Comparison of ENCODE assay signal across 16 cellular contexts in genomic region chr7:149075286-149075685, GRCh38. TPM values are rescaled to one million over a fixed set of nuclear protein-coding genes. Genes with fewer than 3 reads are reported as not detected.
A peak's percentile ranks its signal among the peaks of the same experiment; 100 is the strongest.
DNase-seq lines count a peak whose midpoint lies in the region; ATAC-seq and TF ChIP-seq lines count a peak whose summit lies in the region.
"Had no signal": no experiment of that assay in that cellular context is flagged by ENCODE, and none has a peak within 500 bp of the region (broad histone marks: within the 10 kb centered on the region; RNA-seq: fewer than 3 reads in every experiment).

No MANE protein-coding gene starts in this region.

- intact Hi-C loops in MCF 10A (cut with micrococcal nuclease): no loop called here
- intact Hi-C loops in breast epithelium (cut with DNase I; ENCODE audit: low total_unique reads): no loop called here
- intact Hi-C loops in sigmoid colon (cut with DNase I): no loop called here
- intact Hi-C loops in vagina (cut with DNase I): no loop called here

- no peak for ATAC-seq in effector memory CD8-positive, alpha-beta T cell (replicated peaks)

- DNase-seq in MCF 10A (ENCODE audit: unreplicated experiment) (no peak), breast epithelium (ENCODE audit: low spot score in 2 of 2) (no peak), chondrocyte (ENCODE audit: low spot score) (peak; percentile 9), sigmoid colon (peak; percentile 22), vagina (ENCODE audit: extremely low spot score in 2 of 2) (no peak), mucosa of gallbladder (ENCODE audit: low spot score) (no peak), NCI-H2227 (lab: John Stamatoyannopoulos, UW; ENCODE audit: unreplicated experiment) (no peak)
- DNase-seq in effector memory CD8-positive, alpha-beta T cell: no peak
- DNase-seq: 8988T, AML-193, DMS53, GF-D8, HFFc6 had no signal

- H3K4me3 ChIP-seq in breast epithelium (no peak overlapping the region), sigmoid colon (no peak overlapping the region), vagina (no peak overlapping the region)
- H3K4me3 ChIP-seq: BLaER1, HAP-1 had no signal

- 96 to 97% methylated on average over 2 of the region's 2 CpGs for WGBS in sigmoid colon, 2 donors

- no peak for TF ChIP-seq CTCF in MCF 10A (IDR thresholded peaks at IDR 0.05; ENCODE audit: unreplicated experiment)
- TF ChIP-seq CTCF in breast epithelium (IDR thresholded peaks at IDR 0.05): no peak
- TF ChIP-seq CTCF in chondrocyte (IDR thresholded peaks at IDR 0.05): no peak
- TF ChIP-seq CTCF in sigmoid colon (IDR thresholded peaks at IDR 0.05): no peak
- TF ChIP-seq CTCF in vagina (IDR thresholded peaks at IDR 0.05): no peak

- TF ChIP-seq POLR2A in breast epithelium (IDR thresholded peaks at IDR 0.05): no peak
- no peak for TF ChIP-seq POLR2A in sigmoid colon (IDR thresholded peaks at IDR 0.05)
- TF ChIP-seq POLR2A in vagina (IDR thresholded peaks at IDR 0.05): no peak

- H3K27ac ChIP-seq in breast epithelium: peak overlapping the region in 1 of 2 donors; percentile 61
- H3K27ac ChIP-seq in sigmoid colon: no peak overlapping the region
- peak overlapping the region; percentile 4 for H3K27ac ChIP-seq in vagina
- H3K27ac ChIP-seq: BLaER1, HL-60 had no signal

- no peaks in the 10 kb centered on the region for H3K27me3 ChIP-seq in breast epithelium
- no peaks in the 10 kb centered on the region for H3K27me3 ChIP-seq in sigmoid colon
- no peaks in the 10 kb centered on the region for H3K27me3 ChIP-seq in vagina
- H3K27me3 ChIP-seq: BLaER1 had no signal

- peaks cover 24% of the 10 kb centered on the region for H3K36me3 Mint-ChIP-seq in MCF 10A (ENCODE audit: insufficient read depth, unreplicated experiment)
- peaks cover 9% of the 10 kb centered on the region for H3K36me3 Mint-ChIP-seq in chondrocyte (ENCODE audit: low read depth)
- H3K36me3 Mint-ChIP-seq in effector memory CD8-positive, alpha-beta T cell (ENCODE audit: insufficient read depth): peaks cover 35% of the 10 kb centered on the region

- H3K27ac Mint-ChIP-seq in MCF 10A (ENCODE audit: low read depth, unreplicated experiment): peak overlapping the region; percentile 71
- no peak overlapping the region for H3K27ac Mint-ChIP-seq in chondrocyte (ENCODE audit: unreplicated experiment)
- no peak overlapping the region for H3K27ac Mint-ChIP-seq in effector memory CD8-positive, alpha-beta T cell
- H3K27ac Mint-ChIP-seq: HFFc6 had no signal

- no peaks in the 10 kb centered on the region for H3K9me3 Mint-ChIP-seq in MCF 10A (ENCODE audit: unreplicated experiment)
- no peaks in the 10 kb centered on the region for H3K9me3 Mint-ChIP-seq in chondrocyte (ENCODE audit: low read depth)
- H3K9me3 Mint-ChIP-seq in effector memory CD8-positive, alpha-beta T cell: no peaks in the 10 kb centered on the region
- H3K9me3 Mint-ChIP-seq: HFFc6 had no signal

- peaks cover 6% of the 10 kb centered on the region for H3K4me1 Mint-ChIP-seq in MCF 10A (ENCODE audit: insufficient read depth, unreplicated experiment)
- H3K4me1 Mint-ChIP-seq in chondrocyte (ENCODE audit: low read depth): no peaks in the 10 kb centered on the region
- H3K4me1 Mint-ChIP-seq in effector memory CD8-positive, alpha-beta T cell (ENCODE audit: low read depth in 2 of 2): peaks cover 3 to 9% of the 10 kb centered on the region in 2 donors

- no TSS peak for BruUV-seq in MCF 10A (replicated peaks; lab: Mats Ljungman, UMichigan)

- H3K4me1 ChIP-seq in breast epithelium (no peaks in the 10 kb centered on the region), sigmoid colon (no peaks in the 10 kb centered on the region), vagina (no peaks in the 10 kb centered on the region)
- H3K4me1 ChIP-seq: HAP-1 had no signal

- no peaks in the 10 kb centered on the region for H3K27me3 Mint-ChIP-seq in MCF 10A (ENCODE audit: insufficient read depth, unreplicated experiment)
- H3K27me3 Mint-ChIP-seq in chondrocyte (ENCODE audit: low read depth): no peaks in the 10 kb centered on the region
- no peaks in the 10 kb centered on the region for H3K27me3 Mint-ChIP-seq in effector memory CD8-positive, alpha-beta T cell

- no peaks in the 10 kb centered on the region for H3K9me3 ChIP-seq in breast epithelium
- no peaks in the 10 kb centered on the region for H3K9me3 ChIP-seq in sigmoid colon
- no peaks in the 10 kb centered on the region for H3K9me3 ChIP-seq in vagina
- H3K9me3 ChIP-seq: HAP-1 had no signal

- H3K36me3 ChIP-seq in breast epithelium: peaks cover 7% of the 10 kb centered on the region
- peaks cover 0 to 57% (median 19%) of the 10 kb centered on the region in 4 donors for H3K36me3 ChIP-seq in sigmoid colon
- H3K36me3 ChIP-seq in vagina: peaks cover 0 to 30% of the 10 kb centered on the region in 2 donors

- no peak overlapping the region for H3K4me3 Mint-ChIP-seq in MCF 10A (ENCODE audit: unreplicated experiment)
- H3K4me3 Mint-ChIP-seq in chondrocyte (ENCODE audit: unreplicated experiment): no peak overlapping the region
- no peak overlapping the region for H3K4me3 Mint-ChIP-seq in effector memory CD8-positive, alpha-beta T cell
- H3K4me3 Mint-ChIP-seq: HFFc6 had no signal

- CTCF ChIA-PET in MCF 10A (lab: Yijun Ruan, JAX): interaction anchor here (0.5 to 1.2 kb wide), 5 partner anchors 10 to 382 kb away, joined by 3 to 5 read pairs (median 3); no protein-coding TSS in a partner anchor

- POLR2A ChIA-PET in MCF 10A (lab: Yijun Ruan, JAX): interaction anchor here (0.8 to 3.8 kb wide), 3 partner anchors 10 to 21 kb away, joined by 3 to 33 read pairs (median 3); no protein-coding TSS in a partner anchor

- TF ChIP-seq EP300 in sigmoid colon (IDR thresholded peaks at IDR 0.05): no peak

RNA-seq across cellular contexts. Expression of gene ZNF786, which starts 15.2 kb away (rescaled TPM):
- total RNA-seq in MCF 10A (2022): 5.6 and 6.7 TPM in 2 replicates
- total RNA-seq in breast epithelium: 10 to 100 TPM in 1 of 3 donors, 1 to 10 TPM in 2; 2.7 to 13.2 (median 6.2) TPM
- total RNA-seq in chondrocyte: 7.2 to 7.7 TPM (median 7.3 TPM) in 3 replicates
- total RNA-seq in sigmoid colon: 1 to 10 TPM; 3.0 to 6.9 (median 3.9) TPM
- polyA plus RNA-seq in sigmoid colon: 1 to 10 TPM in 2 of 3 donors, under 1 TPM in 1; 0.60 to 4.6 (median 1.2) TPM
- total RNA-seq in vagina: 8.3 TPM
- total RNA-seq in mucosa of gallbladder: 7.0 TPM

RNA-seq across cellular contexts. Expression of gene PDIA4, which starts 47.0 kb away (rescaled TPM):
- 191 and 215 TPM in 2 replicates for total RNA-seq in MCF 10A (2022)
- total RNA-seq in breast epithelium: 100 to 1,000 TPM in 1 of 3 donors, 10 to 100 TPM in 2; 53.4 to 101 (median 68.3) TPM
- 135 to 411 TPM (median 140 TPM) in 3 replicates for total RNA-seq in chondrocyte
- total RNA-seq in sigmoid colon: 10 to 100 TPM; 34.3 to 47.4 (median 39.7) TPM
- polyA plus RNA-seq in sigmoid colon: 100 to 1,000 TPM in 1 of 3 donors, 10 to 100 TPM in 2; 11.4 to 183 (median 40.9) TPM
- 69.5 TPM for total RNA-seq in vagina
- 216 TPM for total RNA-seq in mucosa of gallbladder

RNA-seq across cellular contexts. Expression of gene ZNF425, which starts 50.8 kb away (rescaled TPM):
- total RNA-seq in MCF 10A (2022) (2.6 and 3.3 TPM in 2 replicates), breast epithelium (1 to 10 TPM; 2.1 to 4.7 (median 2.6) TPM), chondrocyte (4.0 to 4.5 TPM (median 4.1 TPM) in 3 replicates), sigmoid colon (1 to 10 TPM; 2.9 to 4.9 (median 3.6) TPM), vagina (2.9 TPM), mucosa of gallbladder (2.8 TPM)
- under 1 TPM; 0.60 to 0.85 (median 0.69) TPM for polyA plus RNA-seq in sigmoid colon

Comparison
In these comparisons a context has a peak if more than half of its experiments do, and no peak if none do; other contexts are left out.
1. DNase-seq: peak in chondrocyte (single experiment) and sigmoid colon (single experiment); none in MCF 10A (single experiment), breast epithelium (0 of 2), vagina (0 of 2), effector memory CD8-positive, alpha-beta T cell (0 of 3), mucosa of gallbladder (single experiment) and NCI-H2227 (single experiment).